Comparison of ENCODE assay signal across 8 cellular contexts in genomic region chrX:102934624-102935023, GRCh38. TPM values are rescaled to one million over a fixed set of nuclear protein-coding genes. Genes with fewer than 3 reads are reported as not detected.
DNase-seq lines count a peak whose midpoint lies in the region; ATAC-seq and TF ChIP-seq lines count a peak whose summit lies in the region.

No MANE protein-coding gene starts in this region.

- H2BK120ac ChIP-seq in mesenchymal stem cell (ENCODE audit: low read depth, low read length) = no peak overlapping the region

- H3K14ac ChIP-seq in mesenchymal stem cell (ENCODE audit: low read length in 2 of 2) = no peak overlapping the region

- peaks cover 0 to 2% of the 10 kb centered on the region in 2 donors for H3K36me3 Mint-ChIP-seq in stimulated activated naive B cell treated with anti-CD40 and anti-IgM and Interleukin-4, amounts not matched to agents 10 μg/mL and 1 μg/mL and 100 μg/mL, for 72 hours

- no peak overlapping the region for H2BK12ac ChIP-seq in mesenchymal stem cell (ENCODE audit: low read length in 2 of 2)

- H2BK15ac ChIP-seq in mesenchymal stem cell (ENCODE audit: low read depth, poor library complexity, severe bottlenecking) = no peak overlapping the region

- no peak overlapping the region for H4K8ac ChIP-seq in mesenchymal stem cell (ENCODE audit: low read length)

- H3K9me2 ChIP-seq in GM23248 (ENCODE audit: insufficient read depth) = no peaks in the 10 kb centered on the region

- H3K27me3 ChIP-seq in GM23248 (replicated peaks; ENCODE audit: insufficient read depth) = no peaks in the 10 kb centered on the region
- no peaks in the 10 kb centered on the region for H3K27me3 ChIP-seq in RWPE2 (ENCODE audit: insufficient read depth, poor library complexity, severe bottlenecking)
- H3K27me3 ChIP-seq in mesenchymal stem cell (ENCODE audit: control insufficient read depth in 1 of 2, insufficient read depth in 1 of 2, low read length in 2 of 2) = peaks cover 0 to 5% of the 10 kb centered on the region in 2 experiments

- peak; percentile 38 for TF ChIP-seq CTCF in RWPE2 (IDR thresholded peaks at IDR 0.05; ENCODE audit: poor library complexity, severe bottlenecking)
- TF ChIP-seq CTCF in cardiac fibroblast (IDR thresholded peaks at IDR 0.05; ENCODE audit: low read depth, low read length) = peak; percentile 66

- no peak overlapping the region for H3K18ac ChIP-seq in mesenchymal stem cell (ENCODE audit: low read depth in 1 of 2, low read length in 2 of 2)

- in situ Hi-C loops in GM23248 (cut with MboI) = no loop called here

- no peaks in the 10 kb centered on the region for H3K79me2 ChIP-seq in GM23248 (ENCODE audit: insufficient read depth)

- no peaks in the 10 kb centered on the region for H3F3A ChIP-seq in GM23248 (ENCODE audit: insufficient read depth)

- H3K9ac ChIP-seq in GM23248 (no peak overlapping the region), mesenchymal stem cell (ENCODE audit: low read length) (no peak overlapping the region)

- no peaks in the 10 kb centered on the region for H3K27me3 Mint-ChIP-seq in stimulated activated naive B cell treated with anti-CD40 and anti-IgM and Interleukin-4, amounts not matched to agents 10 μg/mL and 1 μg/mL and 100 μg/mL, for 72 hours

- no peaks in the 10 kb centered on the region for H4K20me1 ChIP-seq in GM23248 (ENCODE audit: insufficient read depth)

- no peak overlapping the region for H2AFZ ChIP-seq in GM23248
- H2AFZ ChIP-seq in mesenchymal stem cell (ENCODE audit: low read depth, low read length) = no peak overlapping the region

- no peaks in the 10 kb centered on the region for H3K79me1 ChIP-seq in mesenchymal stem cell (replicated peaks; ENCODE audit: low read length, poor library complexity, severe bottlenecking)

- H3K27ac ChIP-seq in GM23248 (no peak overlapping the region), RWPE2 (ENCODE audit: poor library complexity, severe bottlenecking) (no peak overlapping the region), mesenchymal stem cell (ENCODE audit: low read length, poor library complexity, severe bottlenecking) (no peak overlapping the region)

- H3K4me2 ChIP-seq in GM23248 (ENCODE audit: unreplicated experiment) (no peak overlapping the region), mesenchymal stem cell (ENCODE audit: low read length, poor library complexity, severe bottlenecking) (no peak overlapping the region)

- H3K4me3 ChIP-seq in GM23248 (no peak overlapping the region), RWPE2 (ENCODE audit: severe bottlenecking) (no peak overlapping the region), cardiac fibroblast (replicated peaks in 1 of 2; ENCODE audit: low read depth in 2 of 2, low read length in 2 of 2) (no peak overlapping the region), mesenchymal stem cell (ENCODE audit: insufficient read depth in 1 of 2, low read depth in 1 of 2, low read length in 2 of 2) (no peak overlapping the region)

- no peak overlapping the region for H2BK5ac ChIP-seq in mesenchymal stem cell (ENCODE audit: low read depth, low read length, poor library complexity, severe bottlenecking)

- H3K9me3 ChIP-seq in GM23248 (ENCODE audit: low read depth) (no peaks in the 10 kb centered on the region), RWPE2 (ENCODE audit: severe bottlenecking) (no peaks in the 10 kb centered on the region), mesenchymal stem cell (ENCODE audit: control insufficient read depth, low read length) (no peaks in the 10 kb centered on the region)

- no peaks in the 10 kb centered on the region for H3K9me3 Mint-ChIP-seq in stimulated activated naive B cell treated with anti-CD40 and anti-IgM and Interleukin-4, amounts not matched to agents 10 μg/mL and 1 μg/mL and 100 μg/mL, for 72 hours

- DNase-seq in DMS 273 (lab: John Stamatoyannopoulos, UW; ENCODE audit: unreplicated experiment) = peak; percentile 69
- no peak for DNase-seq in DMS 273 treated with DMSO at 0.1 percent for 48 hours (lab: John Stamatoyannopoulos, UW)
- DNase-seq in GM23248 = peak; percentile 39
- DNase-seq in RWPE2 (ENCODE audit: low spot score) = no peak
- peak; percentile 27 to 51 for DNase-seq in cardiac fibroblast (ENCODE audit: low read depth in 2 of 2)
- DNase-seq in mesenchymal stem cell = peak; percentile 26
- no peak for DNase-seq in stimulated activated naive B cell treated with anti-CD40 and anti-IgM and Interleukin-4, amounts not matched to agents 10 μg/mL and 1 μg/mL and 100 μg/mL, for 72 hours
- no peak for DNase-seq in NCI-H510A (lab: John Stamatoyannopoulos, UW)

- H3K36me3 ChIP-seq in GM23248 (ENCODE audit: low read depth) = no peaks in the 10 kb centered on the region
- no peaks in the 10 kb centered on the region for H3K36me3 ChIP-seq in RWPE2 (ENCODE audit: low read depth)
- H3K36me3 ChIP-seq in mesenchymal stem cell (ENCODE audit: control insufficient read depth in 1 of 2, insufficient read depth in 2 of 2, low read depth in 1 of 2, low read length in 2 of 2) = no peaks in the 10 kb centered on the region

- no peak overlapping the region for H2AK5ac ChIP-seq in mesenchymal stem cell (ENCODE audit: low read length, severe bottlenecking)

- H3K4me1 ChIP-seq in GM23248 (ENCODE audit: insufficient read depth) (peaks cover 4% of the 10 kb centered on the region; the same call in 1 of the 2 replicates), RWPE2 (ENCODE audit: insufficient read depth, poor library complexity, severe bottlenecking) (no peaks in the 10 kb centered on the region), mesenchymal stem cell (ENCODE audit: control insufficient read depth, insufficient read depth, low read depth, low read length) (no peaks in the 10 kb centered on the region)

- H3K4me3 Mint-ChIP-seq in stimulated activated naive B cell treated with anti-CD40 and anti-IgM and Interleukin-4, amounts not matched to agents 10 μg/mL and 1 μg/mL and 100 μg/mL, for 72 hours = no peak overlapping the region

- 67 to 69% methylated on average over 3 of the region's 3 CpGs for WGBS in GM23248 (ENCODE audit: low coverage in 1 of 2, low lambda C conversion rate in 2 of 2, missing lambda C conversion rate in 2 of 2), 2 experiments
- WGBS in mesenchymal stem cell = 50% methylated on average over 1 of the region's 3 CpGs

- H3K4ac ChIP-seq in mesenchymal stem cell (ENCODE audit: low read depth in 1 of 2, low read length in 2 of 2) = no peak overlapping the region

- H3K23ac ChIP-seq in mesenchymal stem cell (ENCODE audit: low read length in 2 of 2) = no peak overlapping the region

- ATAC-seq in RWPE2 (ENCODE audit: low read depth) = no peak
- no peak for ATAC-seq in stimulated activated naive B cell treated with anti-CD40 and anti-IgM and Interleukin-4, amounts not matched to agents 10 μg/mL and 1 μg/mL and 100 μg/mL, for 72 hours (replicated peaks)

- H3K27ac Mint-ChIP-seq in stimulated activated naive B cell treated with anti-CD40 and anti-IgM and Interleukin-4, amounts not matched to agents 10 μg/mL and 1 μg/mL and 100 μg/mL, for 72 hours = no peak overlapping the region

- H3K4me1 Mint-ChIP-seq in stimulated activated naive B cell treated with anti-CD40 and anti-IgM and Interleukin-4, amounts not matched to agents 10 μg/mL and 1 μg/mL and 100 μg/mL, for 72 hours = no peaks in the 10 kb centered on the region

- no peak overlapping the region for H4K91ac ChIP-seq in mesenchymal stem cell (ENCODE audit: low read length)

RNA-seq across cellular contexts. Expression of gene RAB40AL, which starts 2.4 kb away (rescaled TPM):
- 0.32 TPM in 1 of 2 replicates, not detected in the other for total RNA-seq in GM23248 (2014; rRNA removed; shearing (Covaris generic))
- 0.25 TPM in 1 of 2 replicates, not detected in the other for polyA plus RNA-seq in GM23248 (2016; fragmentation: Nextera tagmentation; extraction: Ambion mirVana)
- polyA plus RNA-seq in mesenchymal stem cell (2013, experiment 1 of 2) = 0.06 TPM
- polyA plus RNA-seq in mesenchymal stem cell (2013, experiment 2 of 2) = not detected

Comparison
In these comparisons a context has a peak if more than half of its experiments do, and no peak if none do; other contexts are left out.
1. DNase-seq: peak in DMS 273 (single experiment), GM23248 (single experiment), cardiac fibroblast (2 of 2) and mesenchymal stem cell (single experiment); none in DMS 273 treated with DMSO at 0.1 percent for 48 hours (single experiment), RWPE2 (single experiment), stimulated activated naive B cell treated with anti-CD40 and anti-IgM and Interleukin-4, amounts not matched to agents 10 μg/mL and 1 μg/mL and 100 μg/mL, for 72 hours (single experiment) and NCI-H510A (single experiment).